18 cellular contexts compared by ENCODE assay signal in the genomic region with DNA sequence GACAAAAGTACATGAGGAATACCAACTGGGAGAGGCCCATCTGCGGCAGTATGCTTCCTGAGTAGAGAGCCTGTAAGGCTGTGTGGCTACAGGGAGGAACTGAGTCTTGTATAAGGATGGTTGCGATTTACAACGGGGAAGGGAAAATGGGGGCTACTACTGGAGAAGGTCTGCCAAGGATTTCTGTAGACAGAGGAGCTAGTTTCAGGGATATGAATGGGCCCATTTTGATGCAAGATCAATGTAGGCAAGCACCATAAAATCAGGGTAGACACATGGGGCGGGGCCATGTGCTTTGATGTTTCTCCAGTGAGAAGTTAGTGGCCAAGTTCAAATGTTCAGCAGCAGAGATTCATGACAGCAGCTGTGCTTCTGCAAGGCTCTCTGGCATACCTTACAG.
A peak's percentile ranks its signal among the peaks of the same experiment; 100 is the strongest.
DNase-seq lines count a peak whose midpoint lies in the region; ATAC-seq and TF ChIP-seq lines count a peak whose summit lies in the region.
"Had no signal": no experiment of that assay in that cellular context is flagged by ENCODE, and none has a peak within 500 bp of the region (broad histone marks: within the 10 kb centered on the region; RNA-seq: fewer than 3 reads in every experiment).

No MANE protein-coding gene starts in this region.

- H3K9me3 Mint-ChIP-seq in GM23338, result no peaks in the 10 kb centered on the region
- H3K9me3 Mint-ChIP-seq in stimulated activated naive CD8-positive, alpha-beta T cell treated with anti-CD3 and anti-CD28 coated beads, Interleukin-15, amount 100 ng/mL, for 72 hours, result peaks cover 4 to 5% of the 10 kb centered on the region in 2 donors
- H3K9me3 Mint-ChIP-seq: CD8-positive, alpha-beta memory T cell had no signal

- H2AFZ ChIP-seq in GM23338, result 0 out of 2 replicates have a peak overlapping the region, but pooled peaks have one; percentile 56

- H3K4me1 ChIP-seq in GM23338 (ENCODE audit: insufficient read depth), result no peaks in the 10 kb centered on the region
- no peaks in the 10 kb centered on the region for H3K4me1 ChIP-seq in lung (ENCODE audit: control insufficient read depth in 2 of 2, insufficient read depth in 2 of 2, low read length in 2 of 2)
- H3K4me1 ChIP-seq: A549 had no signal

- ATAC-seq in GM23338 (no peak), lung (ENCODE audit: insufficient read depth, low FRiP score) (no peak)
- ATAC-seq in stimulated activated naive CD8-positive, alpha-beta T cell treated with anti-CD3 and anti-CD28 coated beads, Interleukin-15, amount 100 ng/mL, for 72 hours, result no peak
- ATAC-seq: A549 had no signal

- H3K36me3 Mint-ChIP-seq in GM23338 (ENCODE audit: low read depth), result no peaks in the 10 kb centered on the region
- H3K36me3 Mint-ChIP-seq: CD4-positive, alpha-beta memory T cell; CD4-positive, CD25-positive, alpha-beta regulatory T cell had no signal

- no peaks in the 10 kb centered on the region for H4K20me1 ChIP-seq in GM23338 (replicated peaks; ENCODE audit: insufficient read depth)
- H4K20me1 ChIP-seq: BLaER1 treated with 17β-estradiol and CSF1 and Interleukin-3, amounts not matched to agents 10 nM and 100 nM had no signal

- DNase-seq in GM23338 (ENCODE audit: low spot score), result no peak
- DNase-seq in SW480 (ENCODE audit: low spot score), result peak; percentile 23
- DNase-seq in lung (ENCODE audit: low spot score), result peak; percentile 3
- DNase-seq in NCI-H146 (lab: John Stamatoyannopoulos, UW), result no peak
- no peak for DNase-seq in stimulated activated naive CD8-positive, alpha-beta T cell treated with anti-CD3 and anti-CD28 coated beads, Interleukin-15, amount 100 ng/mL, for 72 hours
- no peak for DNase-seq in CD1c-positive myeloid dendritic cell (ENCODE audit: extremely low spot score)
- DNase-seq: AML-193; CD4-positive, alpha-beta memory T cell; CD4-positive, CD25-positive, alpha-beta regulatory T cell; CD8-positive, alpha-beta memory T cell; COR-L47; DMS79 treated with DMSO at 0.1 percent for 48 hours; GF-D8 had no signal

- H3K36me3 ChIP-seq in GM23338 (ENCODE audit: insufficient read depth), result no peaks in the 10 kb centered on the region
- no peaks in the 10 kb centered on the region for H3K36me3 ChIP-seq in lung (ENCODE audit: control insufficient read depth in 2 of 2, insufficient read depth in 2 of 2, low read length in 2 of 2)
- H3K36me3 ChIP-seq: BLaER1 treated with 17β-estradiol and CSF1 and Interleukin-3, amounts not matched to agents 10 nM and 100 nM had no signal

- H3K79me2 ChIP-seq in GM23338 (replicated peaks; ENCODE audit: insufficient read depth), result no peaks in the 10 kb centered on the region

- peaks cover 0 to under 1% of the 10 kb centered on the region in 2 donors for H3K9me3 ChIP-seq in lung (ENCODE audit: control insufficient read depth in 2 of 2, insufficient read depth in 1 of 2, low read length in 1 of 2)
- H3K9me3 ChIP-seq: A549; BLaER1 treated with 17β-estradiol and CSF1 and Interleukin-3, amounts not matched to agents 10 nM and 100 nM had no signal

- no peak overlapping the region for H3K4me3 ChIP-seq in GM23338
- H3K4me3 ChIP-seq in lung, result no peak overlapping the region
- H3K4me3 ChIP-seq: A549; BLaER1 treated with 17β-estradiol and CSF1 and Interleukin-3, amounts not matched to agents 10 nM and 100 nM had no signal

- no peak overlapping the region for H3K27ac ChIP-seq in GM23338 (ENCODE audit: low read depth)
- H3K27ac ChIP-seq in lung (ENCODE audit: low read depth in 1 of 2, low read length in 1 of 2), result no peak overlapping the region
- H3K27ac ChIP-seq: 22Rv1; A549; BLaER1 treated with 17β-estradiol and CSF1 and Interleukin-3, amounts not matched to agents 10 nM and 100 nM; C4-2B had no signal

- no peak overlapping the region for H3K4me2 ChIP-seq in GM23338
- H3K4me2 ChIP-seq: A549 had no signal

- no peak overlapping the region for H3K27ac Mint-ChIP-seq in GM23338
- no peak overlapping the region for H3K27ac Mint-ChIP-seq in stimulated activated naive CD8-positive, alpha-beta T cell treated with anti-CD3 and anti-CD28 coated beads, Interleukin-15, amount 100 ng/mL, for 72 hours
- H3K27ac Mint-ChIP-seq: B cell; CD4-positive, alpha-beta memory T cell; CD4-positive, CD25-positive, alpha-beta regulatory T cell; CD8-positive, alpha-beta memory T cell had no signal

- WGBS in lung, 2 donors, result 91 to 94% methylated on average over 4 of the region's 4 CpGs

- no peak for TF ChIP-seq CTCF in GM23338 (conservative IDR thresholded peaks at IDR 0.05; ENCODE audit: low read depth in 2 of 2)
- TF ChIP-seq CTCF in lung (IDR thresholded peaks at IDR 0.05; ENCODE audit: control extremely low read depth, extremely low read depth), result no peak

- H3F3A ChIP-seq in GM23338 (replicated peaks; ENCODE audit: low read depth), result no peaks in the 10 kb centered on the region

- no peaks in the 10 kb centered on the region for H3K4me1 Mint-ChIP-seq in GM23338
- H3K4me1 Mint-ChIP-seq in stimulated activated naive CD8-positive, alpha-beta T cell treated with anti-CD3 and anti-CD28 coated beads, Interleukin-15, amount 100 ng/mL, for 72 hours, result no peaks in the 10 kb centered on the region
- H3K4me1 Mint-ChIP-seq: B cell; CD4-positive, alpha-beta memory T cell; CD4-positive, CD25-positive, alpha-beta regulatory T cell; CD8-positive, alpha-beta memory T cell had no signal

- no peaks in the 10 kb centered on the region for H3K27me3 ChIP-seq in GM23338 (ENCODE audit: insufficient read depth)
- H3K27me3 ChIP-seq in lung (ENCODE audit: control insufficient read depth, insufficient read depth), result no peaks in the 10 kb centered on the region
- H3K27me3 ChIP-seq: BLaER1 treated with 17β-estradiol and CSF1 and Interleukin-3, amounts not matched to agents 10 nM and 100 nM had no signal

- peaks cover 1% of the 10 kb centered on the region for H3K27me3 Mint-ChIP-seq in GM23338 (ENCODE audit: insufficient read depth, low read depth, poor library complexity)
- no peaks in the 10 kb centered on the region for H3K27me3 Mint-ChIP-seq in stimulated activated naive CD8-positive, alpha-beta T cell treated with anti-CD3 and anti-CD28 coated beads, Interleukin-15, amount 100 ng/mL, for 72 hours
- H3K27me3 Mint-ChIP-seq: CD4-positive, alpha-beta memory T cell had no signal

- H3K9me2 ChIP-seq in GM23338 (ENCODE audit: insufficient read depth), result peaks cover 3% of the 10 kb centered on the region; the same call in 1 of the 2 replicates

- no peak overlapping the region for H3K4me3 Mint-ChIP-seq in GM23338
- H3K4me3 Mint-ChIP-seq in stimulated activated naive CD8-positive, alpha-beta T cell treated with anti-CD3 and anti-CD28 coated beads, Interleukin-15, amount 100 ng/mL, for 72 hours, result no peak overlapping the region
- H3K4me3 Mint-ChIP-seq: B cell; CD4-positive, alpha-beta memory T cell; CD4-positive, CD25-positive, alpha-beta regulatory T cell; CD8-positive, alpha-beta memory T cell had no signal

TF ChIP-seq in GM23338, 12 proteins besides CTCF, POLR2A, EP300 and RAD21 (continues in another document):
- TF ChIP-seq CREB1 (CRISPR knock-in tag; IDR thresholded peaks at IDR 0.05; ENCODE audit: low read depth) (no peak), EZH2 (IDR thresholded peaks at IDR 0.05; ENCODE audit: low read depth, unreplicated experiment) (no peak)

Comparison
In these comparisons a context has a peak if more than half of its experiments do, and no peak if none do; other contexts are left out.
1. DNase-seq: peak in SW480 (single experiment) and lung (single experiment); none in GM23338 (single experiment), NCI-H146 (single experiment), stimulated activated naive CD8-positive, alpha-beta T cell treated with anti-CD3 and anti-CD28 coated beads, Interleukin-15, amount 100 ng/mL, for 72 hours (0 of 2) and CD1c-positive myeloid dendritic cell (single experiment).